ENCODE assay signal across 1 cellular context in the genomic region with DNA sequence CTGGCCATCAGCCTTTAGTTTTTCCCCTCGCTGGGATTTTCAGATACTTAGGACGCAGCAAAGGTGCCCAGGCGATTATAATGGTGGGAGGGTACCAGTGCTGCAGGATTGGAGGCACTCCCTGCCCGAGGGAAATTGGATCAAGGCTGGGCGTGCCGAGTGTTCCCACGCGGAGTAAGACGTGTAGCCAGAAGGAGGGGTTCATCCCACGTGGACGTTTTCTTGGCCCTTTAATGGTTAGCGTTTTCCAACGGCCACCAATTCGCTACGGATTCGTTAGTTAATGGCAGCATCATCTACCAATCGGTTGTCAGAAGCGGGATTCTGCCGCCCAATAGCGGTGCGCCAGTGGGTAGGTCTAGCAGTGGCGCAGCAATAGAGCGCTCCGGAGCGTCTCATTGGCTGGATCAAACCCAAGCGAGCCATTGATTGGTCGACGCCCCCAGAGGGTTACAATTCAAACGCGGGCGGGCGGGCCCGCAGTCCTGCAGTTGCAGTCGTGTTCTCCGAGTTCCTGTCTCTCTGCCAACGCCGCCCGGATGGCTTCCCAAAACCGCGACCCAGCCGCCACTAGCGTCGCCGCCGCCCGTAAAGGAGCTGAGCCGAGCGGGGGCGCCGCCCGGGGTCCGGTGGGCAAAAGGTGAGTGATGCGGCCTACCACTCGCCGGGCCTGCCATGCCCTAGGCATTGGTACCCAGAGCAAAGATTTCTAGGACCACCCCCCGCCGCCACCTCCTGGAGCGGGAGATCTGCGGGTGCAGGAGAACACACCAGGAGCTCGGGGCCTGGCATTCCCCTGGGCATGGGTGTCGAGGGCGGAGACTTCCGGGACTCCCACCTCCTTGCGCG.
TF ChIP-seq lines count a peak whose summit lies in the region.

A gene (plus strand): TSS at position 488 of the 849 bp plus-strand sequence. CDS start 52 bp downstream, at position 540.

TF ChIP-seq in HepG2, 621 proteins besides CTCF, POLR2A, EP300 and RAD21 (continued from another document and continues in another):
- no peak for TF ChIP-seq SCMH1 (CRISPR knock-in tag; IDR thresholded peaks at IDR 0.05; ENCODE audit: borderline replicate concordance)
- peak; percentile 98 for TF ChIP-seq SMYD3 (CRISPR knock-in tag; IDR thresholded peaks at IDR 0.05)
- peak; percentile 34 for TF ChIP-seq XRCC5 (optimal IDR thresholded peaks at IDR 0.05; ENCODE audit: low read length)
- 0 out of 2 replicates have a peak, but pooled peaks have one; percentile 27 for TF ChIP-seq ZNF777 (CRISPR knock-in tag; IDR thresholded peaks at IDR 0.05)
- TF ChIP-seq, protein P1, sequence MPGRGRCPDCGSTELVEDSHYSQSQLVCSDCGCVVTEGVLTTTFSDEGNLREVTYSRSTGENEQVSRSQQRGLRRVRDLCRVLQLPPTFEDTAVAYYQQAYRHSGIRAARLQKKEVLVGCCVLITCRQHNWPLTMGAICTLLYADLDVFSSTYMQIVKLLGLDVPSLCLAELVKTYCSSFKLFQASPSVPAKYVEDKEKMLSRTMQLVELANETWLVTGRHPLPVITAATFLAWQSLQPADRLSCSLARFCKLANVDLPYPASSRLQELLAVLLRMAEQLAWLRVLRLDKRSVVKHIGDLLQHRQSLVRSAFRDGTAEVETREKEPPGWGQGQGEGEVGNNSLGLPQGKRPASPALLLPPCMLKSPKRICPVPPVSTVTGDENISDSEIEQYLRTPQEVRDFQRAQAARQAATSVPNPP (CRISPR knock-in tag; IDR thresholded peaks at IDR 0.05): peak; percentile 91
- 0 out of 2 replicates have a peak, but pooled peaks have one; percentile 30 for TF ChIP-seq ZMYM3 (CRISPR knock-in tag; IDR thresholded peaks at IDR 0.05)
- peak; percentile 69 for TF ChIP-seq TAF1 (CRISPR knock-in tag; IDR thresholded peaks at IDR 0.05)
- TF ChIP-seq ZBTB8A (CRISPR knock-in tag; IDR thresholded peaks at IDR 0.05; ENCODE audit: borderline replicate concordance, low read depth): no peak
- TF ChIP-seq, protein P2, sequence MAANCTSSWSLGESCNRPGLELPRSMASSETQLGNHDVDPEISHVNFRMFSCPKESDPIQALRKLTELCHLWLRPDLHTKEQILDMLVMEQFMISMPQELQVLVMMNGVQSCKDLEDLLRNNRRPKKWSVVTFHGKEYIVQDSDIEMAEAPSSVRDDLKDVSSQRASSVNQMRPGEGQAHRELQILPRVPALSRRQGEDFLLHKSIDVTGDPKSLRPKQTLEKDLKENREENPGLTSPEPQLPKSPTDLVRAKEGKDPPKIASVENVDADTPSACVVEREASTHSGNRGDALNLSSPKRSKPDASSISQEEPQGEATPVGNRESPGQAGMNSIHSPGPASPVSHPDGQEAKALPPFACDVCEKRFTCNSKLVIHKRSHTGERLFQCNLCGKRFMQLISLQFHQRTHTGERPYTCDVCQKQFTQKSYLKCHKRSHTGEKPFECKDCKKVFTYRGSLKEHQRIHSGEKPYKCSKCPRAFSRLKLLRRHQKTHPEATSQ (CRISPR knock-in tag; IDR thresholded peaks at IDR 0.05; ENCODE audit: borderline replicate concordance): peak; percentile 50; the same call in 1 of the 2 replicates
- TF ChIP-seq PAWR (CRISPR knock-in tag; IDR thresholded peaks at IDR 0.05; ENCODE audit: borderline replicate concordance): no peak
- TF ChIP-seq, protein P3, sequence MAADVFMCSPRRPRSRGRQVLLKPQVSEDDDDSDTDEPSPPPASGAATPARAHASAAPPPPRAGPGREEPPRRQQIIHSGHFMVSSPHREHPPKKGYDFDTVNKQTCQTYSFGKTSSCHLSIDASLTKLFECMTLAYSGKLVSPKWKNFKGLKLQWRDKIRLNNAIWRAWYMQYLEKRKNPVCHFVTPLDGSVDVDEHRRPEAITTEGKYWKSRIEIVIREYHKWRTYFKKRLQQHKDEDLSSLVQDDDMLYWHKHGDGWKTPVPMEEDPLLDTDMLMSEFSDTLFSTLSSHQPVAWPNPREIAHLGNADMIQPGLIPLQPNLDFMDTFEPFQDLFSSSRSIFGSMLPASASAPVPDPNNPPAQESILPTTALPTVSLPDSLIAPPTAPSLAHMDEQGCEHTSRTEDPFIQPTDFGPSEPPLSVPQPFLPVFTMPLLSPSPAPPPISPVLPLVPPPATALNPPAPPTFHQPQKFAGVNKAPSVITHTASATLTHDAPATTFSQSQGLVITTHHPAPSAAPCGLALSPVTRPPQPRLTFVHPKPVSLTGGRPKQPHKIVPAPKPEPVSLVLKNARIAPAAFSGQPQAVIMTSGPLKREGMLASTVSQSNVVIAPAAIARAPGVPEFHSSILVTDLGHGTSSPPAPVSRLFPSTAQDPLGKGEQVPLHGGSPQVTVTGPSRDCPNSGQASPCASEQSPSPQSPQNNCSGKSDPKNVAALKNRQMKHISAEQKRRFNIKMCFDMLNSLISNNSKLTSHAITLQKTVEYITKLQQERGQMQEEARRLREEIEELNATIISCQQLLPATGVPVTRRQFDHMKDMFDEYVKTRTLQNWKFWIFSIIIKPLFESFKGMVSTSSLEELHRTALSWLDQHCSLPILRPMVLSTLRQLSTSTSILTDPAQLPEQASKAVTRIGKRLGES (CRISPR knock-in tag; IDR thresholded peaks at IDR 0.05; ENCODE audit: borderline replicate concordance): no peak
- TF ChIP-seq RCOR2 (CRISPR knock-in tag; IDR thresholded peaks at IDR 0.05): no peak
- TF ChIP-seq IKZF1 (IDR thresholded peaks at IDR 0.05): no peak
- TF ChIP-seq, protein P4, sequence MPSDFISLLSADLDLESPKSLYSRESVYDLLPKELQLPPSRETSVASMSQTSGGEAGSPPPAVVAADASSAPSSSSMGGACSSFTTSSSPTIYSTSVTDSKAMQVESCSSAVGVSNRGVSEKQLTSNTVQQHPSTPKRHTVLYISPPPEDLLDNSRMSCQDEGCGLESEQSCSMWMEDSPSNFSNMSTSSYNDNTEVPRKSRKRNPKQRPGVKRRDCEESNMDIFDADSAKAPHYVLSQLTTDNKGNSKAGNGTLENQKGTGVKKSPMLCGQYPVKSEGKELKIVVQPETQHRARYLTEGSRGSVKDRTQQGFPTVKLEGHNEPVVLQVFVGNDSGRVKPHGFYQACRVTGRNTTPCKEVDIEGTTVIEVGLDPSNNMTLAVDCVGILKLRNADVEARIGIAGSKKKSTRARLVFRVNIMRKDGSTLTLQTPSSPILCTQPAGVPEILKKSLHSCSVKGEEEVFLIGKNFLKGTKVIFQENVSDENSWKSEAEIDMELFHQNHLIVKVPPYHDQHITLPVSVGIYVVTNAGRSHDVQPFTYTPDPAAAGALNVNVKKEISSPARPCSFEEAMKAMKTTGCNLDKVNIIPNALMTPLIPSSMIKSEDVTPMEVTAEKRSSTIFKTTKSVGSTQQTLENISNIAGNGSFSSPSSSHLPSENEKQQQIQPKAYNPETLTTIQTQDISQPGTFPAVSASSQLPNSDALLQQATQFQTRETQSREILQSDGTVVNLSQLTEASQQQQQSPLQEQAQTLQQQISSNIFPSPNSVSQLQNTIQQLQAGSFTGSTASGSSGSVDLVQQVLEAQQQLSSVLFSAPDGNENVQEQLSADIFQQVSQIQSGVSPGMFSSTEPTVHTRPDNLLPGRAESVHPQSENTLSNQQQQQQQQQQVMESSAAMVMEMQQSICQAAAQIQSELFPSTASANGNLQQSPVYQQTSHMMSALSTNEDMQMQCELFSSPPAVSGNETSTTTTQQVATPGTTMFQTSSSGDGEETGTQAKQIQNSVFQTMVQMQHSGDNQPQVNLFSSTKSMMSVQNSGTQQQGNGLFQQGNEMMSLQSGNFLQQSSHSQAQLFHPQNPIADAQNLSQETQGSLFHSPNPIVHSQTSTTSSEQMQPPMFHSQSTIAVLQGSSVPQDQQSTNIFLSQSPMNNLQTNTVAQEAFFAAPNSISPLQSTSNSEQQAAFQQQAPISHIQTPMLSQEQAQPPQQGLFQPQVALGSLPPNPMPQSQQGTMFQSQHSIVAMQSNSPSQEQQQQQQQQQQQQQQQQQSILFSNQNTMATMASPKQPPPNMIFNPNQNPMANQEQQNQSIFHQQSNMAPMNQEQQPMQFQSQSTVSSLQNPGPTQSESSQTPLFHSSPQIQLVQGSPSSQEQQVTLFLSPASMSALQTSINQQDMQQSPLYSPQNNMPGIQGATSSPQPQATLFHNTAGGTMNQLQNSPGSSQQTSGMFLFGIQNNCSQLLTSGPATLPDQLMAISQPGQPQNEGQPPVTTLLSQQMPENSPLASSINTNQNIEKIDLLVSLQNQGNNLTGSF (CRISPR knock-in tag; IDR thresholded peaks at IDR 0.05): peak; percentile 76; the same call in 1 of the 2 replicates
- no peak for TF ChIP-seq HOXA5 (CRISPR knock-in tag; IDR thresholded peaks at IDR 0.05)
- no peak for TF ChIP-seq POLR2AphosphoS2 (IDR thresholded peaks at IDR 0.05; ENCODE audit: low read depth, low read length)
- TF ChIP-seq SIN3A (IDR thresholded peaks at IDR 0.05; ENCODE audit: borderline replicate concordance, low read depth, low read length): peak; percentile 99
- TF ChIP-seq, protein P5, sequence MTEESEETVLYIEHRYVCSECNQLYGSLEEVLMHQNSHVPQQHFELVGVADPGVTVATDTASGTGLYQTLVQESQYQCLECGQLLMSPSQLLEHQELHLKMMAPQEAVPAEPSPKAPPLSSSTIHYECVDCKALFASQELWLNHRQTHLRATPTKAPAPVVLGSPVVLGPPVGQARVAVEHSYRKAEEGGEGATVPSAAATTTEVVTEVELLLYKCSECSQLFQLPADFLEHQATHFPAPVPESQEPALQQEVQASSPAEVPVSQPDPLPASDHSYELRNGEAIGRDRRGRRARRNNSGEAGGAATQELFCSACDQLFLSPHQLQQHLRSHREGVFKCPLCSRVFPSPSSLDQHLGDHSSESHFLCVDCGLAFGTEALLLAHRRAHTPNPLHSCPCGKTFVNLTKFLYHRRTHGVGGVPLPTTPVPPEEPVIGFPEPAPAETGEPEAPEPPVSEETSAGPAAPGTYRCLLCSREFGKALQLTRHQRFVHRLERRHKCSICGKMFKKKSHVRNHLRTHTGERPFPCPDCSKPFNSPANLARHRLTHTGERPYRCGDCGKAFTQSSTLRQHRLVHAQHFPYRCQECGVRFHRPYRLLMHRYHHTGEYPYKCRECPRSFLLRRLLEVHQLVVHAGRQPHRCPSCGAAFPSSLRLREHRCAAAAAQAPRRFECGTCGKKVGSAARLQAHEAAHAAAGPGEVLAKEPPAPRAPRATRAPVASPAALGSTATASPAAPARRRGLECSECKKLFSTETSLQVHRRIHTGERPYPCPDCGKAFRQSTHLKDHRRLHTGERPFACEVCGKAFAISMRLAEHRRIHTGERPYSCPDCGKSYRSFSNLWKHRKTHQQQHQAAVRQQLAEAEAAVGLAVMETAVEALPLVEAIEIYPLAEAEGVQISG (CRISPR knock-in tag; IDR thresholded peaks at IDR 0.05): peak; percentile 50
- TF ChIP-seq ZNF547 (CRISPR knock-in tag; IDR thresholded peaks at IDR 0.05): 0 out of 2 replicates have a peak, but pooled peaks have one; percentile 22
- no peak for TF ChIP-seq SNRNP70 (IDR thresholded peaks at IDR 0.05; ENCODE audit: low read depth, low read length)
- TF ChIP-seq ZNF441 (CRISPR knock-in tag; IDR thresholded peaks at IDR 0.05; ENCODE audit: borderline replicate concordance): peak; percentile 79
- TF ChIP-seq PHF5A (CRISPR knock-in tag; IDR thresholded peaks at IDR 0.05; ENCODE audit: low read depth, unreplicated experiment): peak; percentile 66
- TF ChIP-seq ZNF747 (CRISPR knock-in tag; IDR thresholded peaks at IDR 0.05; ENCODE audit: borderline replicate concordance): 0 out of 2 replicates have a peak, but pooled peaks have one; percentile 47
- TF ChIP-seq THAP11 (CRISPR knock-in tag; IDR thresholded peaks at IDR 0.05): 0 out of 2 replicates have a peak, but pooled peaks have one; percentile 29
- TF ChIP-seq, protein P6, sequence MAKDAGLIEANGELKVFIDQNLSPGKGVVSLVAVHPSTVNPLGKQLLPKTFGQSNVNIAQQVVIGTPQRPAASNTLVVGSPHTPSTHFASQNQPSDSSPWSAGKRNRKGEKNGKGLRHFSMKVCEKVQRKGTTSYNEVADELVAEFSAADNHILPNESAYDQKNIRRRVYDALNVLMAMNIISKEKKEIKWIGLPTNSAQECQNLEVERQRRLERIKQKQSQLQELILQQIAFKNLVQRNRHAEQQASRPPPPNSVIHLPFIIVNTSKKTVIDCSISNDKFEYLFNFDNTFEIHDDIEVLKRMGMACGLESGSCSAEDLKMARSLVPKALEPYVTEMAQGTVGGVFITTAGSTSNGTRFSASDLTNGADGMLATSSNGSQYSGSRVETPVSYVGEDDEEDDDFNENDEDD (CRISPR knock-in tag; IDR thresholded peaks at IDR 0.05; ENCODE audit: borderline replicate concordance): peak; percentile 98
- no peak for TF ChIP-seq ZNF652 (CRISPR knock-in tag; IDR thresholded peaks at IDR 0.05; ENCODE audit: borderline replicate concordance, low read depth)
- 0 out of 2 replicates have a peak, but pooled peaks have one; percentile 68 for TF ChIP-seq TGIF2 (CRISPR knock-in tag; IDR thresholded peaks at IDR 0.05)
- peak; percentile 89; the same call in 1 of the 2 replicates for TF ChIP-seq ARHGAP35 (CRISPR knock-in tag; IDR thresholded peaks at IDR 0.05; ENCODE audit: borderline replicate concordance)
- peak; percentile 96 for TF ChIP-seq BORCS8-MEF2B (CRISPR knock-in tag; IDR thresholded peaks at IDR 0.05)
- TF ChIP-seq TSC22D2 (CRISPR knock-in tag; IDR thresholded peaks at IDR 0.05; ENCODE audit: borderline replicate concordance): no peak
- TF ChIP-seq, protein P7, sequence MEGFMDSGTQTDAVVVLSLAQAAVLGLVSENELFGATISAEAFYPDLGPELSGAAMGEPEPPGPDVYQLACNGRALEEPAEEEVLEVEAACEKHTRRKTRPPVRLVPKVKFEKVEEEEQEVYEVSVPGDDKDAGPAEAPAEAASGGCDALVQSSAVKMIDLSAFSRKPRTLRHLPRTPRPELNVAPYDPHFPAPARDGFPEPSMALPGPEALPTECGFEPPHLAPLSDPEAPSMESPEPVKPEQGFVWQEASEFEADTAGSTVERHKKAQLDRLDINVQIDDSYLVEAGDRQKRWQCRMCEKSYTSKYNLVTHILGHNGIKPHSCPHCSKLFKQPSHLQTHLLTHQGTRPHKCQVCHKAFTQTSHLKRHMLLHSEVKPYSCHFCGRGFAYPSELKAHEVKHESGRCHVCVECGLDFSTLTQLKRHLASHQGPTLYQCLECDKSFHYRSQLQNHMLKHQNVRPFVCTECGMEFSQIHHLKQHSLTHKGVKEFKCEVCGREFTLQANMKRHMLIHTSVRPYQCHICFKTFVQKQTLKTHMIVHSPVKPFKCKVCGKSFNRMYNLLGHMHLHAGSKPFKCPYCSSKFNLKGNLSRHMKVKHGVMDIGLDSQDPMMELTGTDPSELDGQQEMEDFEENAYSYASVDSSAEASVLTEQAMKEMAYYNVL (CRISPR knock-in tag; IDR thresholded peaks at IDR 0.05; ENCODE audit: borderline replicate concordance): no peak
- peak; percentile 88 for TF ChIP-seq KDM2A (CRISPR knock-in tag; IDR thresholded peaks at IDR 0.05; ENCODE audit: borderline replicate concordance, low read depth)
- peak; percentile 49; the same call in 1 of the 2 replicates for TF ChIP-seq ZNF567 (CRISPR knock-in tag; IDR thresholded peaks at IDR 0.05; ENCODE audit: borderline replicate concordance)
- TF ChIP-seq SMAD1 (CRISPR knock-in tag; IDR thresholded peaks at IDR 0.05; ENCODE audit: borderline replicate concordance, low read depth): peak; percentile 29; the same call in 1 of the 2 replicates
- no peak; the same call in 1 of the 2 replicates for TF ChIP-seq CHD4 (IDR thresholded peaks at IDR 0.05; ENCODE audit: borderline replicate concordance, low read length)
- TF ChIP-seq, protein P8, sequence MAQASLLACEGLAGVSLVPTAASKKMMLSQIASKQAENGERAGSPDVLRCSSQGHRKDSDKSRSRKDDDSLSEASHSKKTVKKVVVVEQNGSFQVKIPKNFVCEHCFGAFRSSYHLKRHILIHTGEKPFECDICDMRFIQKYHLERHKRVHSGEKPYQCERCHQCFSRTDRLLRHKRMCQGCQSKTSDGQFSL (CRISPR knock-in tag; IDR thresholded peaks at IDR 0.05): no peak
- no peak for TF ChIP-seq SMARCC2 (IDR thresholded peaks at IDR 0.05)
